15 cellular contexts compared by ENCODE assay signal in genomic region chr12:19529933-19530630, GRCh38.
DNase-seq lines count a peak whose midpoint lies in the region; ATAC-seq, FAIRE-seq and TF ChIP-seq lines count a peak whose summit lies in the region.
"Had no signal": no experiment of that assay in that cellular context is flagged by ENCODE, and none has a peak within 500 bp of the region (broad histone marks: within the 10 kb centered on the region; RNA-seq: fewer than 3 reads in every experiment).

No MANE protein-coding gene starts in this region.

- TF ChIP-seq CTCF in HCT116 (IDR thresholded peaks at IDR 0.05 in 2 of 3, conservative IDR thresholded peaks at IDR 0.05 in 1 of 3; ENCODE audit: borderline replicate concordance in 1 of 3, insufficient read depth in 1 of 3, low read depth in 2 of 3, low read length in 2 of 3), result no peak

- no peak for FAIRE-seq in urothelium cell line (lab: Jason Lieb, UNC)

- H3K4me1 ChIP-seq in HCT116 (ENCODE audit: control insufficient read depth in 1 of 2, insufficient read depth in 2 of 2, low read length in 2 of 2), result peaks cover 3 to 21% of the 10 kb centered on the region in 2 experiments; a peak in 2 of 4 replicates
- H3K4me1 ChIP-seq: testis had no signal

- H3K36me3 Mint-ChIP-seq in activated naive CD4-positive, alpha-beta T cell treated with anti-CD3 and anti-CD28 coated beads, Interleukin-2, amount 10 ng/mL, durations not matched to agents 7 days and 5 days, result peaks cover 16% of the 10 kb centered on the region

- no peak overlapping the region for H3K4me3 ChIP-seq in HCT116 (replicated peaks in 1 of 2; ENCODE audit: low read depth in 1 of 2, low read length in 2 of 2)
- H3K4me3 ChIP-seq: MG63, sigmoid colon, testis had no signal

- POLR2A ChIA-PET in HCT116 (lab: Charles Lee), result no interaction called here

- H3K27ac ChIP-seq in HCT116 (ENCODE audit: low read depth, low read length), result no peak overlapping the region
- H3K27ac ChIP-seq: sigmoid colon, testis had no signal

- no peak for TF ChIP-seq POLR2A in HCT116 (IDR thresholded peaks at IDR 0.05; ENCODE audit: borderline replicate concordance, extremely low read depth, insufficient read depth, insufficient read length)

- RAD21 ChIA-PET in HCT116 (lab: Charles Lee; ENCODE audit: low non-redundant PET in 1 of 2, low total read pairs in 2 of 2, uncharacterized antibody in 2 of 2, unreplicated experiment in 2 of 2), result no interaction called here

- H3K9me2 ChIP-seq in HCT116 (ENCODE audit: insufficient read depth), result no peaks in the 10 kb centered on the region

- no peak overlapping the region for H3K4me3 Mint-ChIP-seq in activated naive CD4-positive, alpha-beta T cell treated with anti-CD3 and anti-CD28 coated beads, Interleukin-2, amount 10 ng/mL, durations not matched to agents 7 days and 5 days
- H3K4me3 Mint-ChIP-seq: T-helper 2 cell treated with Interferon-gamma antibody and Interleukin-4, amounts not matched to agents 5 μg/mL and 100 μg/mL, for 36 hours had no signal

- no TSS peak for BruUV-seq in HCT116 (replicated peaks; lab: Mats Ljungman, UMichigan)

- H3K9me3 ChIP-seq in HCT116 (ENCODE audit: control insufficient read depth in 1 of 2, insufficient read depth in 1 of 2, low read depth in 1 of 2, low read length in 2 of 2), result peaks cover 0 to 2% of the 10 kb centered on the region in 2 experiments; a peak in 1 of 4 replicates
- H3K9me3 ChIP-seq: MG63, sigmoid colon, testis had no signal

- peaks cover 21% of the 10 kb centered on the region for H3K4me1 Mint-ChIP-seq in activated naive CD4-positive, alpha-beta T cell treated with anti-CD3 and anti-CD28 coated beads, Interleukin-2, amount 10 ng/mL, durations not matched to agents 7 days and 5 days

- no peaks in the 10 kb centered on the region for H3K79me2 ChIP-seq in HCT116 (ENCODE audit: insufficient read depth, low read length)

- no peak overlapping the region for H2AFZ ChIP-seq in HCT116 (ENCODE audit: low read depth, low read length, poor library complexity, severe bottlenecking)

- TF ChIP-seq RAD21 in HCT116 (IDR thresholded peaks at IDR 0.05; ENCODE audit: low read depth), result no peak

- intact Hi-C loops in HCT116 (cut with micrococcal nuclease), result no loop called here

- H3K9ac ChIP-seq in HCT116 (ENCODE audit: low read length), result no peak overlapping the region

- DNase-seq in HCT116 (ENCODE audit: low read depth, low spot score) (no peak), amniotic epithelial cell (ENCODE audit: low read depth) (peak; percentile 74), glomerular visceral epithelial cell (ENCODE audit: extremely low spot score) (peak; percentile 33), urothelium cell line (ENCODE audit: low spot score) (peak; percentile 41), NCI-H1694 treated with DMSO at 0.1 percent for 48 hours (lab: John Stamatoyannopoulos, UW) (no peak)
- no peak for DNase-seq in activated naive CD4-positive, alpha-beta T cell treated with anti-CD3 and anti-CD28 coated beads, Interleukin-2, amount 10 ng/mL, durations not matched to agents 7 days and 5 days
- DNase-seq: activated CD4-positive, alpha-beta T cell treated with anti-CD3 and anti-CD28 coated beads, Interleukin-2, amount 50 U/mL, for 1 hour; caudate nucleus; MG63; NCI-H2227 treated with DMSO at 0.1 percent for 48 hours; sigmoid colon; testis had no signal

- CTCF ChIA-PET in HCT116 (lab: Charles Lee), result no interaction called here
- CTCF ChIA-PET in activated naive CD4-positive, alpha-beta T cell treated with anti-CD3 and anti-CD28 coated beads, Interleukin-2, amount 10 ng/mL, durations not matched to agents 7 days and 5 days (lab: Charles Lee), result no interaction called here

- no peak overlapping the region for H3K27ac Mint-ChIP-seq in activated naive CD4-positive, alpha-beta T cell treated with anti-CD3 and anti-CD28 coated beads, Interleukin-2, amount 10 ng/mL, durations not matched to agents 7 days and 5 days
- H3K27ac Mint-ChIP-seq: T-helper 2 cell treated with Interferon-gamma antibody and Interleukin-4, amounts not matched to agents 5 μg/mL and 100 μg/mL, for 36 hours had no signal

- 0 out of 2 replicates have a peak, but pooled peaks have one; percentile 46 for ATAC-seq in HCT116
- ATAC-seq in GM21381 (IDR thresholded peaks at IDR 0.05; ENCODE audit: unreplicated experiment), result no peak
- ATAC-seq: esophagus mucosa had no signal

- H4K20me1 ChIP-seq in HCT116 (ENCODE audit: insufficient read depth), result no peaks in the 10 kb centered on the region

- H3K27me3 Mint-ChIP-seq in activated naive CD4-positive, alpha-beta T cell treated with anti-CD3 and anti-CD28 coated beads, Interleukin-2, amount 10 ng/mL, durations not matched to agents 7 days and 5 days, result no peaks in the 10 kb centered on the region

- peak overlapping the region; percentile 26 for H3K4me2 ChIP-seq in HCT116 (ENCODE audit: low read length)

- H3K9me3 Mint-ChIP-seq in activated naive CD4-positive, alpha-beta T cell treated with anti-CD3 and anti-CD28 coated beads, Interleukin-2, amount 10 ng/mL, durations not matched to agents 7 days and 5 days, result peaks cover 6% of the 10 kb centered on the region

- H3K36me3 ChIP-seq in HCT116 (ENCODE audit: control insufficient read depth in 1 of 2, insufficient read depth in 2 of 2, low read length in 2 of 2), result no peaks in the 10 kb centered on the region; a peak in 1 of 4 replicates
- H3K36me3 ChIP-seq: MG63, sigmoid colon had no signal

- H3K27me3 ChIP-seq in HCT116 (ENCODE audit: insufficient read depth, low read length), result no peaks in the 10 kb centered on the region
- H3K27me3 ChIP-seq: MG63, sigmoid colon, testis had no signal

TF ChIP-seq in HCT116, 20 proteins besides CTCF, POLR2A, EP300 and RAD21:
- TF ChIP-seq YY1 (IDR thresholded peaks at IDR 0.05; ENCODE audit: extremely low read depth, insufficient replicate concordance, low read depth, low read length), result no peak
- TF ChIP-seq SP1 (IDR thresholded peaks at IDR 0.05; ENCODE audit: low read depth), result 0 out of 2 replicates have a peak, but pooled peaks have one; percentile 16
- no peak for TF ChIP-seq EGR1 (IDR thresholded peaks at IDR 0.05; ENCODE audit: low read depth)
- peak; percentile 42; the same call in 1 of the 2 replicates for TF ChIP-seq FOSL1 (IDR thresholded peaks at IDR 0.05; ENCODE audit: low read depth)
- TF ChIP-seq, protein P1, sequence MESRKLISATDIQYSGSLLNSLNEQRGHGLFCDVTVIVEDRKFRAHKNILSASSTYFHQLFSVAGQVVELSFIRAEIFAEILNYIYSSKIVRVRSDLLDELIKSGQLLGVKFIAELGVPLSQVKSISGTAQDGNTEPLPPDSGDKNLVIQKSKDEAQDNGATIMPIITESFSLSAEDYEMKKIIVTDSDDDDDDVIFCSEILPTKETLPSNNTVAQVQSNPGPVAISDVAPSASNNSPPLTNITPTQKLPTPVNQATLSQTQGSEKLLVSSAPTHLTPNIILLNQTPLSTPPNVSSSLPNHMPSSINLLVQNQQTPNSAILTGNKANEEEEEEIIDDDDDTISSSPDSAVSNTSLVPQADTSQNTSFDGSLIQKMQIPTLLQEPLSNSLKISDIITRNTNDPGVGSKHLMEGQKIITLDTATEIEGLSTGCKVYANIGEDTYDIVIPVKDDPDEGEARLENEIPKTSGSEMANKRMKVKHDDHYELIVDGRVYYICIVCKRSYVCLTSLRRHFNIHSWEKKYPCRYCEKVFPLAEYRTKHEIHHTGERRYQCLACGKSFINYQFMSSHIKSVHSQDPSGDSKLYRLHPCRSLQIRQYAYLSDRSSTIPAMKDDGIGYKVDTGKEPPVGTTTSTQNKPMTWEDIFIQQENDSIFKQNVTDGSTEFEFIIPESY (IDR thresholded peaks at IDR 0.05; ENCODE audit: extremely low read depth, insufficient replicate concordance, low read length), result no peak
- no peak for TF ChIP-seq CEBPB (IDR thresholded peaks at IDR 0.05; ENCODE audit: low read depth)
- 0 out of 2 replicates have a peak, but pooled peaks have one; percentile 39 for TF ChIP-seq JUND (IDR thresholded peaks at IDR 0.05)
- no peak for TF ChIP-seq ZFX (IDR thresholded peaks at IDR 0.05)
- no peak for TF ChIP-seq EZH2 (IDR thresholded peaks at IDR 0.05)
- no peak for TF ChIP-seq ELF1 (IDR thresholded peaks at IDR 0.05; ENCODE audit: borderline replicate concordance, low read depth)
- no peak for TF ChIP-seq CBX3 (IDR thresholded peaks at IDR 0.05; ENCODE audit: low read depth)
- TF ChIP-seq ATF3 (IDR thresholded peaks at IDR 0.05), result no peak
- TF ChIP-seq EZH2phosphoT487 (IDR thresholded peaks at IDR 0.05; ENCODE audit: borderline replicate concordance), result no peak
- peak; percentile 51; the same call in 1 of the 2 replicates for TF ChIP-seq SRF (IDR thresholded peaks at IDR 0.05; ENCODE audit: low read depth)
- no peak for TF ChIP-seq TCF7L2 (IDR thresholded peaks at IDR 0.05; ENCODE audit: borderline replicate concordance, extremely low read depth, insufficient read depth, insufficient read length)
- no peak for TF ChIP-seq POLR2AphosphoS5 (IDR thresholded peaks at IDR 0.05; ENCODE audit: low read depth, low read length)

Comparison
In these comparisons a context has a peak if more than half of its experiments do, and no peak if none do; other contexts are left out.
1. DNase-seq: peak in amniotic epithelial cell (single experiment), glomerular visceral epithelial cell (single experiment) and urothelium cell line (single experiment); none in HCT116 (single experiment), NCI-H1694 treated with DMSO at 0.1 percent for 48 hours (single experiment) and activated naive CD4-positive, alpha-beta T cell treated with anti-CD3 and anti-CD28 coated beads, Interleukin-2, amount 10 ng/mL, durations not matched to agents 7 days and 5 days (single experiment).